Comparison of ENCODE assay signal across 11 cellular contexts in the genomic region with DNA sequence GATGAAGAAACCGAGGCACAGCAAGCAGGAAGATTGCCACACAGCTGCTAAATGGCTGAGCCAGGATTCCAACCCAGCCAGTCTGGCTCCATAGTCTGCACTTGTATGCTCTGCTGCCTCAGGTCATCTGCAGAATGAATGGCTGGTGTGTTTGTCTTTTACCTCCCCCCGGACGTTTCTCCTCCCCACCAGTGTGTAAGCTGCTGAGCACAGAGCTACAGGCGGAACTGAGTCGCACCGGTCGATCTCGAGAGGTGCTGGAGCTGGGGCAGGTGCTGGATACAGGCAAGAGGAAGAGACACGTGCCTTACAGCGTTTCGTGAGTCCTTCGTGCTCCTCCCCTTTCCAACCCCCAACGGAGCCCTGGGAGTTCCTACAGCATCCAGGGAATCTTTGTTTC. TPM values are rescaled to one million over a fixed set of nuclear protein-coding genes. Genes with fewer than 3 reads are reported as not detected.
DNase-seq lines count a peak whose midpoint lies in the region; ATAC-seq and TF ChIP-seq lines count a peak whose summit lies in the region.
"Had no signal": no experiment of that assay in that cellular context is flagged by ENCODE, and none has a peak within 500 bp of the region (broad histone marks: within the 10 kb centered on the region; RNA-seq: fewer than 3 reads in every experiment).

No MANE protein-coding gene starts in this region.

- peaks cover 0 to 13% of the 10 kb centered on the region in 2 experiments; a peak in 2 of 3 replicates for H3K36me3 ChIP-seq in HEK293 (ENCODE audit: control insufficient read depth in 2 of 2, insufficient read depth in 1 of 2, low read length in 2 of 2)

- H3K4me1 Mint-ChIP-seq in H9 = peaks cover 12 to 21% of the 10 kb centered on the region in 2 experiments

- peak overlapping the region in 1 of 3 experiments; percentile 85; a peak in 2 of 7 replicates for H3K27ac Mint-ChIP-seq in H9

- H3K27me3 ChIP-seq in H9 (ENCODE audit: insufficient read depth, low read length) = no peaks in the 10 kb centered on the region

- TF ChIP-seq CTCF in HEK293 (tag by site-specific recombination; IDR thresholded peaks at IDR 0.05) (no peak), H9 (conservative IDR thresholded peaks at IDR 0.05) (no peak)

- no peak overlapping the region for H3K27ac ChIP-seq in HEK293 (ENCODE audit: extremely low read depth, low read depth, low read length)
- no peak overlapping the region for H3K27ac ChIP-seq in H9 (ENCODE audit: insufficient read length, low read depth, low read length)
- H3K27ac ChIP-seq: C4-2B had no signal

- no peak overlapping the region for H3K18ac ChIP-seq in H9 (ENCODE audit: insufficient read length, low read depth, low read length)

- H3K9me3 ChIP-seq in HEK293 (ENCODE audit: control insufficient read depth, insufficient read depth, low read depth, low read length) = no peaks in the 10 kb centered on the region
- no peaks in the 10 kb centered on the region for H3K9me3 ChIP-seq in H9 (ENCODE audit: control insufficient read depth, low read depth, low read length)

- no peaks in the 10 kb centered on the region for H3K79me2 ChIP-seq in H9 (ENCODE audit: insufficient read depth, low read length)

- no peak overlapping the region for H2BK120ac ChIP-seq in H9 (ENCODE audit: low read depth, low read length, poor library complexity, severe bottlenecking)

- H3K4me3 Mint-ChIP-seq in H9 = no peak overlapping the region; a peak in 1 of 5 replicates

- no peaks in the 10 kb centered on the region; the same call in 1 of the 2 replicates for H3K27me3 Mint-ChIP-seq in H9 (ENCODE audit: low read depth)

- no peak overlapping the region; the same call in 1 of the 2 replicates for H3K14ac ChIP-seq in H9 (ENCODE audit: insufficient read depth, low read length)

- WGBS in H9 (ENCODE audit: extremely low coverage, insufficient read length, low lambda C conversion rate) = no CpG with 5 or more reads among the region's 13 CpGs

- CTCF ChIA-PET in HEK293 (lab: Yijun Ruan, JAX) = interaction anchor here (0.6 to 0.7 kb wide), 3 partner anchors 22 to 334 kb away, joined by 3 read pairs; no protein-coding TSS in a partner anchor

- peak; percentile 97 for DNase-seq in NCI-H2196 (lab: John Stamatoyannopoulos, UW; ENCODE audit: unreplicated experiment)
- no peak for DNase-seq in NCI-H524 (lab: John Stamatoyannopoulos, UW)
- no peak for DNase-seq in H9
- DNase-seq in inferior parietal cortex (ENCODE audit: extremely low spot score) = no peak
- DNase-seq: activated T-cell treated with anti-CD3 and anti-CD28 coated beads, Interleukin-2, amount 50 U/mL, for 48 hours; head of caudate nucleus; NCI-H2171; nucleus accumbens had no signal

- H4K5ac ChIP-seq in H9 (ENCODE audit: insufficient read length, low read depth, low read length) = no peak overlapping the region

- no peak overlapping the region for H3K4me2 ChIP-seq in H9 (ENCODE audit: insufficient read depth, insufficient read length, low read length)

- H3K4me1 ChIP-seq in HEK293 (ENCODE audit: control insufficient read depth, insufficient read depth, low read length) (peaks cover 3% of the 10 kb centered on the region), H9 (ENCODE audit: insufficient read depth, low read length) (no peaks in the 10 kb centered on the region)

- H3K23ac ChIP-seq in H9 (ENCODE audit: insufficient read length, low read depth, low read length) = no peak overlapping the region

- peaks cover 6 to 14% (median 9%) of the 10 kb centered on the region in 3 experiments; a peak in 4 of 7 replicates for H3K36me3 Mint-ChIP-seq in H9 (ENCODE audit: insufficient read depth in 1 of 3, low read depth in 3 of 3)

- peak; percentile 11 for ATAC-seq in esophagus mucosa

- no peak overlapping the region for H2AK5ac ChIP-seq in H9 (ENCODE audit: insufficient read length, low read length)

- H2BK15ac ChIP-seq in H9 (ENCODE audit: low read depth, low read length) = no peak overlapping the region

- H4K8ac ChIP-seq in H9 (replicated peaks; ENCODE audit: insufficient read length, low read depth, low read length) = no peak overlapping the region

- no peak overlapping the region for H3T11ph ChIP-seq in H9 (ENCODE audit: low read length)

- H3K23me2 ChIP-seq in H9 (ENCODE audit: insufficient read length, low read depth, low read length, poor library complexity, severe bottlenecking) = peaks cover 13% of the 10 kb centered on the region

- H2BK12ac ChIP-seq in H9 (ENCODE audit: insufficient read length, low read depth, low read length) = no peak overlapping the region

- H4K20me1 ChIP-seq in H9 (ENCODE audit: control insufficient read depth, insufficient read depth, insufficient read length) = no peaks in the 10 kb centered on the region

- no peaks in the 10 kb centered on the region for H3K9me3 Mint-ChIP-seq in H9

- no peak overlapping the region for H2AFZ ChIP-seq in H9 (ENCODE audit: low read length)

- POLR2A ChIA-PET in HEK293 (lab: Yijun Ruan, JAX) = interaction anchor here (0.6 to 8.4 kb wide), 2 partner anchors 13 to 21 kb away, joined by 4 to 81 read pairs; partner anchors contain the start of genes AP4M1 and MCM7

- no peak overlapping the region for H3K4ac ChIP-seq in H9 (ENCODE audit: low read depth, low read length)

- H4K91ac ChIP-seq in H9 (ENCODE audit: insufficient read length, low read depth, low read length) = no peak overlapping the region

- no peak overlapping the region for H3K4me3 ChIP-seq in HEK293 (ENCODE audit: low read depth, low read length)

- H2BK20ac ChIP-seq in H9 (ENCODE audit: low read depth, low read length, poor library complexity, severe bottlenecking) = no peak overlapping the region

- H3K79me1 ChIP-seq in H9 (ENCODE audit: insufficient read depth, low read depth, low read length, poor library complexity, severe bottlenecking) = no peaks in the 10 kb centered on the region

- no peak overlapping the region for H3K56ac ChIP-seq in H9 (ENCODE audit: insufficient read length, low read depth, low read length)

- H3K9ac ChIP-seq in H9 (ENCODE audit: extremely low read depth, insufficient read length, low read length) = no peak overlapping the region

- H2BK5ac ChIP-seq in H9 (ENCODE audit: insufficient read length, low read length) = no peak overlapping the region

TF ChIP-seq in HEK293, 187 proteins besides CTCF, POLR2A, EP300 and RAD21 (continues in another document):
- no peak for TF ChIP-seq TCF7L2 (IDR thresholded peaks at IDR 0.05; ENCODE audit: borderline replicate concordance, low read depth, low read length)
- no peak for TF ChIP-seq ZBTB49 (tag by site-specific recombination; IDR thresholded peaks at IDR 0.05; ENCODE audit: low read depth)
- no peak for TF ChIP-seq ZNF133 (tag by site-specific recombination; IDR thresholded peaks at IDR 0.05)
- TF ChIP-seq ZBTB17 (tag by site-specific recombination; IDR thresholded peaks at IDR 0.05) = peak; percentile 54
- TF ChIP-seq PATZ1 (tag by site-specific recombination; IDR thresholded peaks at IDR 0.05) = no peak
- TF ChIP-seq, protein P1, sequence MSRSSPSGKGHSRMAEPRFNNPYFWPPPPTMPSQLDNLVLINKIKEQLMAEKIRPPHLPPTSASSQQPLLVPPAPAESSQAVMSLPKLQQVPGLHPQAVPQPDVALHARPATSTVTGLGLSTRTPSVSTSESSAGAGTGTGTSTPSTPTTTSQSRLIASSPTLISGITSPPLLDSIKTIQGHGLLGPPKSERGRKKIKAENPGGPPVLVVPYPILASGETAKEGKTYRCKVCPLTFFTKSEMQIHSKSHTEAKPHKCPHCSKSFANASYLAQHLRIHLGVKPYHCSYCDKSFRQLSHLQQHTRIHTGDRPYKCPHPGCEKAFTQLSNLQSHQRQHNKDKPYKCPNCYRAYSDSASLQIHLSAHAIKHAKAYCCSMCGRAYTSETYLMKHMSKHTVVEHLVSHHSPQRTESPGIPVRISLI (tag by site-specific recombination; IDR thresholded peaks at IDR 0.05) = no peak
- TF ChIP-seq IKZF3 (tag by site-specific recombination; IDR thresholded peaks at IDR 0.05) = 0 out of 2 replicates have a peak, but pooled peaks have one; percentile 36
- TF ChIP-seq ZFP69B (tag by site-specific recombination; IDR thresholded peaks at IDR 0.05) = no peak
- peak; percentile 98 for TF ChIP-seq ZNF600 (tag by site-specific recombination; IDR thresholded peaks at IDR 0.05)
- TF ChIP-seq WT1 (tag by site-specific recombination; IDR thresholded peaks at IDR 0.05) = no peak

RNA-seq across cellular contexts. Expression of gene CNPY4, which starts 2.6 kb away (rescaled TPM):
- total RNA-seq in esophagus mucosa = 3.4 TPM
- 10.4 and 12.3 TPM in 2 replicates for total RNA-seq in H9 (2021)

RNA-seq across cellular contexts. Expression of gene TAF6, which starts 2.9 kb away (rescaled TPM):
- total RNA-seq in esophagus mucosa (23.3 TPM), H9 (2021) (87.1 and 88.9 TPM in 2 replicates)

RNA-seq across cellular contexts. Expression of gene MBLAC1, which starts 4.7 kb away (rescaled TPM):
- total RNA-seq in esophagus mucosa = 1.7 TPM
- 1.6 and 1.9 TPM in 2 replicates for total RNA-seq in H9 (2021)

RNA-seq across cellular contexts. Expression of gene AP4M1, which starts 20.6 kb away (rescaled TPM):
- total RNA-seq in esophagus mucosa = 15.1 TPM
- total RNA-seq in H9 (2021) = 18.8 and 20.2 TPM in 2 replicates

RNA-seq across cellular contexts. Expression of gene MCM7, which starts 20.9 kb away (rescaled TPM):
- total RNA-seq in esophagus mucosa (53.0 TPM), H9 (2021) (387 and 390 TPM in 2 replicates)
